Comparison of ENCODE assay signal across 9 cellular contexts in the genomic region with DNA sequence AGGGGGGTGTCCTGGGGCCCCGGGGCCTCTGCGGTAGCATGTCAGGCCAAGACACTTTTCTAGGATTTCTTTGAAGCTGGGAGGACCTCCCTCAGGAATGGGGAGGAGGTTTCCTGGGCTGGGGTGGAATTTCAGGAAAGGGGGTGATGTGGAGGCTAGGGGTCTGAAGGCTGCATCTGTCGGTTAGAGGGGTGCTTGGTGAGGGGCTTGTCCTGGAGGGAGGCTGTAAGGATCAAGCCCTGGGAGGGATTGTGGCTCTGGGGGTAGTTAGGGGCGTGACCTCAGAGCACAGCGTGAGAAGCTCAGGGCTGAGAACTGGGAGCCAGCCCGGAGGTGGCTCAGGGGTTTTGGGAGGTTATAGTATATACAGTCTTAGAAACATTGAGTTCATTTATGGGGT. TPM values are rescaled to one million over a fixed set of nuclear protein-coding genes. Genes with fewer than 3 reads are reported as not detected.
DNase-seq lines count a peak whose midpoint lies in the region; ATAC-seq and TF ChIP-seq lines count a peak whose summit lies in the region.
"Had no signal": no experiment of that assay in that cellular context is flagged by ENCODE, and none has a peak within 500 bp of the region (broad histone marks: within the 10 kb centered on the region; RNA-seq: fewer than 3 reads in every experiment).

No MANE protein-coding gene starts in this region.

- H3K36me3 Mint-ChIP-seq in CD4-positive, alpha-beta memory T cell = peaks cover 0 to 8% of the 10 kb centered on the region in 2 donors

- intact Hi-C loops in CD4-positive, alpha-beta memory T cell (cut with micrococcal nuclease) = no loop called here
- intact Hi-C loops in ovary (cut with DNase I) = loop anchor here in 2 of 4 donors (2.0 to 5.0 kb wide), 2 partner anchors 46 to 48 kb away; a partner anchor contains a TSS

- H3K27ac Mint-ChIP-seq in CD4-positive, alpha-beta memory T cell = peak overlapping the region in 6 of 7 donors; percentile 51 to 95 (median 87)

- H3K9me3 ChIP-seq in CD4-positive, alpha-beta memory T cell (ENCODE audit: control insufficient read depth in 1 of 2, low read length in 2 of 2) = no peaks in the 10 kb centered on the region
- H3K9me3 ChIP-seq in ovary = no peaks in the 10 kb centered on the region
- H3K9me3 ChIP-seq: neutrophil had no signal

- DNase-seq in CD4-positive, alpha-beta memory T cell = no peak
- DNase-seq in RWPE1 (ENCODE audit: low spot score) (no peak), epithelial cell of prostate (ENCODE audit: low read depth, low spot score) (no peak), ovary (peak in 1 of 5 donors; percentile 53), AG08396 (ENCODE audit: low spot score) (no peak)

- WGBS in ovary, 3 donors = 16 to 25% (median 17%) methylated on average over 6 of the region's 6 CpGs

- no peak overlapping the region for H3K27ac ChIP-seq in CD4-positive, alpha-beta memory T cell (ENCODE audit: low read depth, low read length)
- H3K27ac ChIP-seq in RWPE1 (peak overlapping the region; percentile 100), epithelial cell of prostate (peak overlapping the region; percentile 100), ovary (peak overlapping the region; percentile 42)
- H3K27ac ChIP-seq: neutrophil had no signal

- H3K4me1 Mint-ChIP-seq in CD4-positive, alpha-beta memory T cell = peaks cover 33 to 61% (median 44%) of the 10 kb centered on the region in 4 donors

- POLR2A ChIA-PET in CD4-positive, alpha-beta memory T cell (lab: Charles Lee; ENCODE audit: partially characterized antibody) = interaction anchor here (0.7 to 5.0 kb wide), 7 partner anchors 26 to 357 kb away, joined by 3 to 66 read pairs (median 3); a partner anchor contains a TSS
- POLR2A ChIA-PET in RWPE1 (lab: Yijun Ruan, JAX; ENCODE audit: low non-redundant PET) = no interaction called here

- no peak for TF ChIP-seq POLR2A in ovary (IDR thresholded peaks at IDR 0.05)

- no peaks in the 10 kb centered on the region for H3K27me3 ChIP-seq in CD4-positive, alpha-beta memory T cell (ENCODE audit: insufficient read depth, low read length)
- H3K27me3 ChIP-seq in ovary = no peaks in the 10 kb centered on the region

- no peaks in the 10 kb centered on the region for H3K36me3 ChIP-seq in CD4-positive, alpha-beta memory T cell (ENCODE audit: insufficient read depth, low read length)
- no peaks in the 10 kb centered on the region for H3K36me3 ChIP-seq in ovary
- H3K36me3 ChIP-seq: neutrophil had no signal

- TF ChIP-seq CTCF in RWPE1 (conservative IDR thresholded peaks at IDR 0.05; ENCODE audit: low read depth) (no peak), ovary (IDR thresholded peaks at IDR 0.05) (no peak)

- CTCF ChIA-PET in CD4-positive, alpha-beta memory T cell (lab: Charles Lee; ENCODE audit: partially characterized antibody) = interaction anchor here (0.9 kb wide), 1 partner anchor 44 kb away, joined by 4 read pairs; no protein-coding TSS in a partner anchor
- CTCF ChIA-PET in RWPE1 (lab: Yijun Ruan, JAX) = interaction anchor here (0.6 kb wide), 1 partner anchor 35 kb away, joined by 3 read pairs; no protein-coding TSS in a partner anchor

- H3K27me3 Mint-ChIP-seq in CD4-positive, alpha-beta memory T cell = no peaks in the 10 kb centered on the region

- TF ChIP-seq EP300 in ovary (IDR thresholded peaks at IDR 0.05) = no peak

- H3K9me3 Mint-ChIP-seq in CD4-positive, alpha-beta memory T cell = peaks cover 0 to 2% (median 0%) of the 10 kb centered on the region in 8 donors

- H3K4me1 ChIP-seq in CD4-positive, alpha-beta memory T cell (ENCODE audit: insufficient read depth, low read length) = peaks cover 43% of the 10 kb centered on the region
- peaks cover 10% of the 10 kb centered on the region for H3K4me1 ChIP-seq in ovary (ENCODE audit: insufficient read depth)

- H3K4me3 Mint-ChIP-seq in CD4-positive, alpha-beta memory T cell = peak overlapping the region; percentile 9 to 87 (median 74)

- no peak for ATAC-seq in GM18858 (IDR thresholded peaks at IDR 0.05; ENCODE audit: unreplicated experiment)
- ATAC-seq in GM21528 (IDR thresholded peaks at IDR 0.05; ENCODE audit: low FRiP score, unreplicated experiment) = no peak
- ATAC-seq in GM18517 (IDR thresholded peaks at IDR 0.05; ENCODE audit: unreplicated experiment) = no peak

- H3K4me3 ChIP-seq in CD4-positive, alpha-beta memory T cell (ENCODE audit: low read length in 2 of 2) = no peak overlapping the region
- H3K4me3 ChIP-seq in ovary = peak overlapping the region; percentile 80

RNA-seq across cellular contexts. Expression of a gene that starts 1.6 kb away (rescaled TPM):
- total RNA-seq in CD4-positive, alpha-beta memory T cell = 10 to 100 TPM; 12.0 to 13.4 TPM
- 10 to 100 TPM; 28.0 to 32.1 TPM for polyA plus RNA-seq in CD4-positive, alpha-beta memory T cell
- 10 to 100 TPM; 28.7 to 62.8 (median 37.6) TPM for total RNA-seq in ovary
- polyA plus RNA-seq in ovary = 10 to 100 TPM; 24.2 to 63.4 TPM

RNA-seq across cellular contexts. Expression of a gene that starts 3.6 kb away (rescaled TPM):
- total RNA-seq in CD4-positive, alpha-beta memory T cell = 10 to 100 TPM; 60.5 to 62.7 TPM
- 1 to 10 TPM in 1 of 2 donors, not detected in 1; 4.0 TPM for polyA plus RNA-seq in CD4-positive, alpha-beta memory T cell
- total RNA-seq in ovary = 10 to 100 TPM; 14.9 to 94.6 (median 68.8) TPM
- 10 to 100 TPM in 1 of 2 donors, 1 to 10 TPM in 1; 3.3 to 29.1 TPM for polyA plus RNA-seq in ovary

RNA-seq across cellular contexts. Expression of a gene that starts 27.3 kb away (rescaled TPM):
- total RNA-seq in CD4-positive, alpha-beta memory T cell = 100 to 1,000 TPM; 366 to 386 TPM
- 10 to 100 TPM; 64.1 to 72.8 TPM for polyA plus RNA-seq in CD4-positive, alpha-beta memory T cell
- total RNA-seq in ovary = 10 to 100 TPM; 46.1 to 89.0 (median 69.5) TPM
- 10 to 100 TPM; 24.2 to 76.9 TPM for polyA plus RNA-seq in ovary

RNA-seq across cellular contexts. Expression of a gene that starts 27.4 kb away (rescaled TPM):
- 10 to 100 TPM; 21.9 to 22.1 TPM for total RNA-seq in CD4-positive, alpha-beta memory T cell
- polyA plus RNA-seq in CD4-positive, alpha-beta memory T cell = 10 to 100 TPM; 16.3 to 17.2 TPM
- 10 to 100 TPM in 6 of 7 donors, 1 to 10 TPM in 1; 8.0 to 21.0 (median 15.6) TPM for total RNA-seq in ovary
- polyA plus RNA-seq in ovary = 10 to 100 TPM in 1 of 2 donors, 1 to 10 TPM in 1; 6.7 to 17.7 TPM

RNA-seq across cellular contexts. Expression of a gene that starts 38.7 kb away (rescaled TPM):
- total RNA-seq in CD4-positive, alpha-beta memory T cell = 10 to 100 TPM; 76.6 to 92.9 TPM
- polyA plus RNA-seq in CD4-positive, alpha-beta memory T cell = 100 to 1,000 TPM; 140 to 213 TPM
- 100 to 1,000 TPM; 125 to 174 (median 152) TPM for total RNA-seq in ovary
- polyA plus RNA-seq in ovary = 100 to 1,000 TPM in 1 of 2 donors, 10 to 100 TPM in 1; 57.1 to 182 TPM

Comparison
In these comparisons a context has a peak if more than half of its experiments do, and no peak if none do; other contexts are left out.
1. RNA of a gene that starts 27.3 kb away (total RNA-seq): 366 to 386 TPM in CD4-positive, alpha-beta memory T cell; 46.1 to 89.0 TPM in ovary; every median in the first group is over 4 times any median in the second.